ENCODE assay signal across 1 cellular context in genomic region chr3:193843447-193844301, GRCh38.
TF ChIP-seq lines count a peak whose summit lies in the region.

No MANE protein-coding gene starts in this region.

TF ChIP-seq in HepG2, 621 proteins besides CTCF, POLR2A, EP300 and RAD21 (continued from another document and continues in another):
- TF ChIP-seq CSRNP1 (CRISPR knock-in tag; IDR thresholded peaks at IDR 0.05), result no peak
- no peak for TF ChIP-seq SMAD1 (CRISPR knock-in tag; IDR thresholded peaks at IDR 0.05; ENCODE audit: borderline replicate concordance, low read depth)
- TF ChIP-seq ZNF768 (CRISPR knock-in tag; IDR thresholded peaks at IDR 0.05), result no peak
- no peak for TF ChIP-seq KDM6A (CRISPR knock-in tag; IDR thresholded peaks at IDR 0.05; ENCODE audit: low read depth)
- TF ChIP-seq TGIF2 (CRISPR knock-in tag; IDR thresholded peaks at IDR 0.05), result no peak
- TF ChIP-seq HNF1B (CRISPR knock-in tag; IDR thresholded peaks at IDR 0.05), result peak; percentile 65; the same call in 1 of the 2 replicates
- no peak for TF ChIP-seq SRF (IDR thresholded peaks at IDR 0.05; ENCODE audit: low read depth, low read length)
- TF ChIP-seq NFYC (CRISPR knock-in tag; IDR thresholded peaks at IDR 0.05), result no peak
- no peak for TF ChIP-seq ONECUT2 (CRISPR knock-in tag; IDR thresholded peaks at IDR 0.05)
- TF ChIP-seq MBNL3 (CRISPR knock-in tag; conservative IDR thresholded peaks at IDR 0.05), result no peak
- peak; percentile 44 for TF ChIP-seq YY1 (IDR thresholded peaks at IDR 0.05; ENCODE audit: insufficient read depth, insufficient replicate concordance, low read depth, low read length)
- TF ChIP-seq ZNF33B (CRISPR knock-in tag; IDR thresholded peaks at IDR 0.05), result no peak
- no peak for TF ChIP-seq MLX (CRISPR knock-in tag; IDR thresholded peaks at IDR 0.05)
- TF ChIP-seq ZNF557 (CRISPR knock-in tag; IDR thresholded peaks at IDR 0.05), result no peak
- no peak for TF ChIP-seq SALL1 (CRISPR knock-in tag; IDR thresholded peaks at IDR 0.05)
- TF ChIP-seq ZNF567 (CRISPR knock-in tag; IDR thresholded peaks at IDR 0.05; ENCODE audit: borderline replicate concordance), result no peak
- TF ChIP-seq, protein P1, sequence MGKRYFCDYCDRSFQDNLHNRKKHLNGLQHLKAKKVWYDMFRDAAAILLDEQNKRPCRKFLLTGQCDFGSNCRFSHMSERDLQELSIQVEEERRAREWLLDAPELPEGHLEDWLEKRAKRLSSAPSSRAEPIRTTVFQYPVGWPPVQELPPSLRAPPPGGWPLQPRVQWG (CRISPR knock-in tag; IDR thresholded peaks at IDR 0.05; ENCODE audit: borderline replicate concordance, low read depth), result no peak
- TF ChIP-seq PHF20 (CRISPR knock-in tag; IDR thresholded peaks at IDR 0.05), result no peak
- no peak for TF ChIP-seq ZBTB44 (CRISPR knock-in tag; IDR thresholded peaks at IDR 0.05)
- TF ChIP-seq GATAD1 (CRISPR knock-in tag; IDR thresholded peaks at IDR 0.05), result no peak
- no peak for TF ChIP-seq ZNF879 (CRISPR knock-in tag; IDR thresholded peaks at IDR 0.05)
- no peak for TF ChIP-seq CHD2 (IDR thresholded peaks at IDR 0.05; ENCODE audit: low read depth, low read length)
- no peak for TF ChIP-seq SAFB2 (CRISPR knock-in tag; IDR thresholded peaks at IDR 0.05; ENCODE audit: borderline replicate concordance, low read depth)
- TF ChIP-seq ARNT (IDR thresholded peaks at IDR 0.05), result no peak
- no peak for TF ChIP-seq ZFAT (CRISPR knock-in tag; conservative IDR thresholded peaks at IDR 0.05)
- TF ChIP-seq, protein P2, sequence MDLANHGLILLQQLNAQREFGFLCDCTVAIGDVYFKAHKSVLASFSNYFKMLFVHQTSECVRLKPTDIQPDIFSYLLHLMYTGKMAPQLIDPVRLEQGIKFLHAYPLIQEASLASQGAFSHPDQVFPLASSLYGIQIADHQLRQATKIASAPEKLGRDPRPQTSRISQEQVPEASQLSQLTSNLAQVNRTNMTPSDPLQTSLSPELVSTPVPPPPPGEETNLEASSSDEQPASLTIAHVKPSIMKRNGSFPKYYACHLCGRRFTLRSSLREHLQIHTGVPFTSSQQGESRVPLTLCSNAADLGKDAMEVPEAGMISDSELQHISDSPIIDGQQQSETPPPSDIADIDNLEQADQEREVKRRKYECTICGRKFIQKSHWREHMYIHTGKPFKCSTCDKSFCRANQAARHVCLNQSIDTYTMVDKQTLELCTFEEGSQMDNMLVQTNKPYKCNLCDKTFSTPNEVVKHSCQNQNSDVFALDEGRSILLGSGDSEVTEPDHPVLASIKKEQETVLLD (CRISPR knock-in tag; IDR thresholded peaks at IDR 0.05; ENCODE audit: low read depth), result no peak
- no peak for TF ChIP-seq GRHL1 (CRISPR knock-in tag; conservative IDR thresholded peaks at IDR 0.05)
- no peak for TF ChIP-seq ZNF703 (CRISPR knock-in tag; IDR thresholded peaks at IDR 0.05; ENCODE audit: borderline replicate concordance)
- TF ChIP-seq SMARCE1 (IDR thresholded peaks at IDR 0.05; ENCODE audit: borderline replicate concordance), result no peak
- no peak for TF ChIP-seq ZMYM3 (CRISPR knock-in tag; IDR thresholded peaks at IDR 0.05)
- TF ChIP-seq IRF2 (CRISPR knock-in tag; IDR thresholded peaks at IDR 0.05), result no peak
- TF ChIP-seq MED8 (CRISPR knock-in tag; IDR thresholded peaks at IDR 0.05; ENCODE audit: insufficient replicate concordance), result no peak
- TF ChIP-seq FOXM1 (CRISPR knock-in tag; IDR thresholded peaks at IDR 0.05), result no peak
- TF ChIP-seq ATF7 (IDR thresholded peaks at IDR 0.05), result no peak
- no peak for TF ChIP-seq ATF7 (CRISPR knock-in tag; IDR thresholded peaks at IDR 0.05)
- TF ChIP-seq TARDBP (CRISPR knock-in tag; IDR thresholded peaks at IDR 0.05), result no peak
- TF ChIP-seq, protein P3, sequence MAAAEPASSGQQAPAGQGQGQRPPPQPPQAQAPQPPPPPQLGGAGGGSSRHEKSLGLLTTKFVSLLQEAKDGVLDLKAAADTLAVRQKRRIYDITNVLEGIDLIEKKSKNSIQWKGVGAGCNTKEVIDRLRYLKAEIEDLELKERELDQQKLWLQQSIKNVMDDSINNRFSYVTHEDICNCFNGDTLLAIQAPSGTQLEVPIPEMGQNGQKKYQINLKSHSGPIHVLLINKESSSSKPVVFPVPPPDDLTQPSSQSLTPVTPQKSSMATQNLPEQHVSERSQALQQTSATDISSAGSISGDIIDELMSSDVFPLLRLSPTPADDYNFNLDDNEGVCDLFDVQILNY (CRISPR knock-in tag; conservative IDR thresholded peaks at IDR 0.05), result no peak
- TF ChIP-seq, protein P4, sequence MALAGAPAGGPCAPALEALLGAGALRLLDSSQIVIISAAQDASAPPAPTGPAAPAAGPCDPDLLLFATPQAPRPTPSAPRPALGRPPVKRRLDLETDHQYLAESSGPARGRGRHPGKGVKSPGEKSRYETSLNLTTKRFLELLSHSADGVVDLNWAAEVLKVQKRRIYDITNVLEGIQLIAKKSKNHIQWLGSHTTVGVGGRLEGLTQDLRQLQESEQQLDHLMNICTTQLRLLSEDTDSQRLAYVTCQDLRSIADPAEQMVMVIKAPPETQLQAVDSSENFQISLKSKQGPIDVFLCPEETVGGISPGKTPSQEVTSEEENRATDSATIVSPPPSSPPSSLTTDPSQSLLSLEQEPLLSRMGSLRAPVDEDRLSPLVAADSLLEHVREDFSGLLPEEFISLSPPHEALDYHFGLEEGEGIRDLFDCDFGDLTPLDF (CRISPR knock-in tag; IDR thresholded peaks at IDR 0.05), result no peak
- TF ChIP-seq RNF219 (CRISPR knock-in tag; IDR thresholded peaks at IDR 0.05), result no peak
- TF ChIP-seq RXRB (CRISPR knock-in tag; IDR thresholded peaks at IDR 0.05; ENCODE audit: borderline replicate concordance), result peak; percentile 30; the same call in 1 of the 2 replicates
- TF ChIP-seq HDAC2 (CRISPR knock-in tag; IDR thresholded peaks at IDR 0.05), result no peak
- no peak for TF ChIP-seq REPIN1 (CRISPR knock-in tag; IDR thresholded peaks at IDR 0.05; ENCODE audit: borderline replicate concordance, low read depth)
- TF ChIP-seq MXD4 (CRISPR knock-in tag; IDR thresholded peaks at IDR 0.05), result no peak
- TF ChIP-seq SP4 (CRISPR knock-in tag; IDR thresholded peaks at IDR 0.05), result no peak
- TF ChIP-seq JUN (CRISPR knock-in tag; IDR thresholded peaks at IDR 0.05), result no peak
- TF ChIP-seq SP140L (CRISPR knock-in tag; IDR thresholded peaks at IDR 0.05; ENCODE audit: borderline replicate concordance), result no peak
- no peak for TF ChIP-seq ZFX (CRISPR knock-in tag; IDR thresholded peaks at IDR 0.05; ENCODE audit: low read depth)
- no peak for TF ChIP-seq ZNF563 (CRISPR knock-in tag; IDR thresholded peaks at IDR 0.05)
- no peak for TF ChIP-seq EED (CRISPR knock-in tag; IDR thresholded peaks at IDR 0.05)
- no peak for TF ChIP-seq SIX1 (CRISPR knock-in tag; IDR thresholded peaks at IDR 0.05; ENCODE audit: borderline replicate concordance)
- no peak for TF ChIP-seq ZNF83 (CRISPR knock-in tag; IDR thresholded peaks at IDR 0.05; ENCODE audit: borderline replicate concordance)
- TF ChIP-seq ZNF251 (CRISPR knock-in tag; IDR thresholded peaks at IDR 0.05), result no peak
- no peak for TF ChIP-seq ZBTB7A (CRISPR knock-in tag; IDR thresholded peaks at IDR 0.05)
- TF ChIP-seq KDM3A (CRISPR knock-in tag; IDR thresholded peaks at IDR 0.05; ENCODE audit: low read depth), result no peak
- no peak for TF ChIP-seq ZSCAN22 (CRISPR knock-in tag; IDR thresholded peaks at IDR 0.05)
- no peak for TF ChIP-seq POLR2AphosphoS5 (IDR thresholded peaks at IDR 0.05; ENCODE audit: low read depth, low read length)
- TF ChIP-seq HES4 (CRISPR knock-in tag; IDR thresholded peaks at IDR 0.05; ENCODE audit: borderline replicate concordance), result no peak
- TF ChIP-seq ZNF260 (CRISPR knock-in tag; IDR thresholded peaks at IDR 0.05; ENCODE audit: borderline replicate concordance, low read depth), result no peak
- no peak for TF ChIP-seq ZSCAN12 (CRISPR knock-in tag; IDR thresholded peaks at IDR 0.05)
- peak; percentile 45; the same call in 1 of the 2 replicates for TF ChIP-seq PHF21A (CRISPR knock-in tag; IDR thresholded peaks at IDR 0.05)
- no peak for TF ChIP-seq MBD4 (IDR thresholded peaks at IDR 0.05; ENCODE audit: borderline replicate concordance, low read length)
- no peak for TF ChIP-seq DDIT3 (CRISPR knock-in tag; IDR thresholded peaks at IDR 0.05)
- TF ChIP-seq GFI1 (CRISPR knock-in tag; IDR thresholded peaks at IDR 0.05; ENCODE audit: borderline replicate concordance), result no peak
- no peak for TF ChIP-seq ZNF33A (CRISPR knock-in tag; IDR thresholded peaks at IDR 0.05; ENCODE audit: borderline replicate concordance)
- TF ChIP-seq HOXD1 (CRISPR knock-in tag; IDR thresholded peaks at IDR 0.05), result no peak
- TF ChIP-seq ZNF10 (CRISPR knock-in tag; IDR thresholded peaks at IDR 0.05; ENCODE audit: borderline replicate concordance, low read depth), result no peak
